ENCODE assay signal across 6 cellular contexts in the genomic region with DNA sequence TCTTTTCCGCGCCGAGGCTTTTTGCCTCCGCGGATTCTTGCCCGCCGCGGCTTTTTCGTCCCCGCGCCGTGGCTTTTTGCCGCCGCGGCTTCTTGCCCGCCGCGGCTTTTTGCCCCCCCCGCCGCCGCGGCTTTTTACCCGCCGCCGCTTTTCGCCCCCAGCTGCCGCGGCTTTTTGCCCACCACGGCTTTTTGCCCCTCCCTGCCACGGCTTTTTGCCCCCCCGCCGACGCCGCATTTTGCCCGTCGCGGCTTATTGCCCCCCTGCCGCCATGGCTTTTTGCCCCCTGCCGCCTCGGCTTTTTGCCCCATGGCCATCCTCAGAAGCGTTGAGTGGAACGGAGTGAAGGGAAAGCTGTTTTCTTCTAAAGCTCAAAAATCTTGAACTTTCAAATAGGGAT.
DNase-seq lines count a peak whose midpoint lies in the region; ATAC-seq, FAIRE-seq and TF ChIP-seq lines count a peak whose summit lies in the region.
"Not testable (repeated sequence)": the region's sequence is repeated elsewhere in the genome, so short reads cannot be mapped to it uniquely, and the experiment has no call there.

No MANE protein-coding gene starts in this region.

- not testable (repeated sequence) for TF ChIP-seq POLR2A in spleen (IDR thresholded peaks at IDR 0.05)

- not testable (repeated sequence) for H3K4me3 Mint-ChIP-seq in CD14-positive monocyte; natural killer cell treated with Interleukin-12 subunit alpha and Interleukin-12 subunit beta and Interleukin-15 and Interleukin-18, amount 100 ng/mL, for 72 hours

- not testable (repeated sequence) for H3K9me3 Mint-ChIP-seq in CD14-positive monocyte; natural killer cell treated with Interleukin-12 subunit alpha and Interleukin-12 subunit beta and Interleukin-15 and Interleukin-18, amount 100 ng/mL, for 72 hours

- not testable (repeated sequence) for H3K36me3 ChIP-seq in kidney (ENCODE audit: control insufficient read depth in 1 of 2, insufficient read depth in 2 of 2, low read length in 2 of 2); spleen

- not testable (repeated sequence) for FAIRE-seq in kidney (lab: Jason Lieb, UNC)

- not testable (repeated sequence) for H3K4me1 Mint-ChIP-seq in CD14-positive monocyte; natural killer cell treated with Interleukin-12 subunit alpha and Interleukin-12 subunit beta and Interleukin-15 and Interleukin-18, amount 100 ng/mL, for 72 hours (ENCODE audit: low read depth in 2 of 2)

- not testable (repeated sequence) for H3K27ac ChIP-seq in kidney (ENCODE audit: low read depth in 2 of 2, low read length in 2 of 2); spleen

- TF ChIP-seq CTCF in CD14-positive monocyte (IDR thresholded peaks at IDR 0.05); kidney (IDR thresholded peaks at IDR 0.05; ENCODE audit: borderline replicate concordance, extremely low read depth, insufficient read depth); spleen (IDR thresholded peaks at IDR 0.05 in 8 of 11, conservative IDR thresholded peaks at IDR 0.05 in 3 of 11): not testable (repeated sequence)

- H3K9ac ChIP-seq in kidney (ENCODE audit: low read length in 2 of 2) = not testable (repeated sequence)

- WGBS in spleen, 5 donors = 65 to 85% (median 77%) methylated on average over 16 to 42 of the region's 42 CpGs

- H3K36me3 Mint-ChIP-seq in CD14-positive monocyte; natural killer cell treated with Interleukin-12 subunit alpha and Interleukin-12 subunit beta and Interleukin-15 and Interleukin-18, amount 100 ng/mL, for 72 hours: not testable (repeated sequence)

- H3K27ac Mint-ChIP-seq in CD14-positive monocyte; natural killer cell treated with Interleukin-12 subunit alpha and Interleukin-12 subunit beta and Interleukin-15 and Interleukin-18, amount 100 ng/mL, for 72 hours: not testable (repeated sequence)

- not testable (repeated sequence) for H3K4me3 ChIP-seq in kidney (ENCODE audit: low read length in 2 of 2); spleen

- intact Hi-C loops in CD14-positive monocyte (cut with micrococcal nuclease); kidney (cut with DNase I); spleen (cut with DNase I; ENCODE audit: low total_unique reads): not testable (repeated sequence)

- H3K27me3 Mint-ChIP-seq in CD14-positive monocyte (ENCODE audit: low read depth in 3 of 3); natural killer cell treated with Interleukin-12 subunit alpha and Interleukin-12 subunit beta and Interleukin-15 and Interleukin-18, amount 100 ng/mL, for 72 hours: not testable (repeated sequence)

- H3K27me3 ChIP-seq in spleen (replicated peaks in 1 of 7) = not testable (repeated sequence)

- not testable (repeated sequence) for H3K4me1 ChIP-seq in kidney (ENCODE audit: control insufficient read depth in 1 of 2, insufficient read depth in 1 of 2, low read depth in 1 of 2, low read length in 2 of 2); spleen

- H3K9me3 ChIP-seq in kidney (ENCODE audit: control insufficient read depth in 1 of 2, low read length in 2 of 2); spleen: not testable (repeated sequence)

- DNase-seq in CD14-positive monocyte (ENCODE audit: low spot score) (peak; percentile 22), kidney (peak; percentile 53), spleen (peak; percentile 23), ureter (ENCODE audit: low spot score) (peak; percentile 37)
- DNase-seq in activated CD8-positive, alpha-beta memory T cell treated with anti-CD3 and anti-CD28 coated beads, Interleukin-2, amount 50 U/mL, for 4 hours = peak; percentile 3
- DNase-seq in natural killer cell treated with Interleukin-12 subunit alpha and Interleukin-12 subunit beta and Interleukin-15 and Interleukin-18, amount 100 ng/mL, for 72 hours (ENCODE audit: low spot score) = peak; percentile 8

- ATAC-seq in natural killer cell treated with Interleukin-12 subunit alpha and Interleukin-12 subunit beta and Interleukin-15 and Interleukin-18, amount 100 ng/mL, for 72 hours = not testable (repeated sequence)

Comparison
In these comparisons a context has a peak if more than half of its experiments do, and no peak if none do; other contexts are left out.
1. DNase-seq: peak in every context shown above with its lines; median percentile 53 in kidney; 37 in ureter; 23 in spleen; 22 in CD14-positive monocyte; 8 in natural killer cell treated with Interleukin-12 subunit alpha and Interleukin-12 subunit beta and Interleukin-15 and Interleukin-18, amount 100 ng/mL, for 72 hours; 3 in activated CD8-positive, alpha-beta memory T cell treated with anti-CD3 and anti-CD28 coated beads, Interleukin-2, amount 50 U/mL, for 4 hours.